In genomic region chr12:72246370-72246769, GRCh38 we compare ENCODE assay signal across 17 cellular contexts. TPM values are rescaled to one million over a fixed set of nuclear protein-coding genes. Genes with fewer than 3 reads are reported as not detected.
DNase-seq lines count a peak whose midpoint lies in the region; TF ChIP-seq lines count a peak whose summit lies in the region.
"Had no signal": no experiment of that assay in that cellular context is flagged by ENCODE, and none has a peak within 500 bp of the region (broad histone marks: within the 10 kb centered on the region; RNA-seq: fewer than 3 reads in every experiment).

No MANE protein-coding gene starts in this region.

- no peak overlapping the region for H3K27ac Mint-ChIP-seq in activated CD4-positive, alpha-beta memory T cell treated with anti-CD3 and anti-CD28 coated beads, Interleukin-2, amount 10 ng/mL, durations not matched to agents 7 days and 5 days
- H3K27ac Mint-ChIP-seq: CD4-positive, CD25-positive, alpha-beta regulatory T cell; CD8-positive, alpha-beta memory T cell; H9 had no signal

- H3K36me3 Mint-ChIP-seq in activated CD4-positive, alpha-beta memory T cell treated with anti-CD3 and anti-CD28 coated beads, Interleukin-2, amount 10 ng/mL, durations not matched to agents 7 days and 5 days (ENCODE audit: low read depth) = no peaks in the 10 kb centered on the region
- H3K36me3 Mint-ChIP-seq: CD4-positive, CD25-positive, alpha-beta regulatory T cell; CD8-positive, alpha-beta memory T cell had no signal

- no peak for TF ChIP-seq CTCF in astrocyte of the spinal cord (IDR thresholded peaks at IDR 0.05; ENCODE audit: low read depth, low read length)

- no peaks in the 10 kb centered on the region for H3K4me1 Mint-ChIP-seq in activated CD4-positive, alpha-beta memory T cell treated with anti-CD3 and anti-CD28 coated beads, Interleukin-2, amount 10 ng/mL, durations not matched to agents 7 days and 5 days
- H3K4me1 Mint-ChIP-seq: CD4-positive, CD25-positive, alpha-beta regulatory T cell; CD8-positive, alpha-beta memory T cell had no signal

- no peak overlapping the region for H3K4me3 Mint-ChIP-seq in activated CD4-positive, alpha-beta memory T cell treated with anti-CD3 and anti-CD28 coated beads, Interleukin-2, amount 10 ng/mL, durations not matched to agents 7 days and 5 days
- H3K4me3 Mint-ChIP-seq: CD4-positive, CD25-positive, alpha-beta regulatory T cell; CD8-positive, alpha-beta memory T cell; H9 had no signal

- DNase-seq in EH (ENCODE audit: low read depth) = peak; percentile 62
- peak; percentile 16 for DNase-seq in ELR (ENCODE audit: low read depth)
- DNase-seq in astrocyte of the spinal cord (ENCODE audit: low read depth, low spot score) = peak; percentile 50
- peak; percentile 34 for DNase-seq in iris pigment epithelial cell (ENCODE audit: low read depth)
- DNase-seq in NCI-H82 (lab: John Stamatoyannopoulos, UW) = no peak
- no peak for DNase-seq in activated CD4-positive, alpha-beta memory T cell treated with anti-CD3 and anti-CD28 coated beads, Interleukin-2, amount 10 ng/mL, durations not matched to agents 7 days and 5 days
- DNase-seq in DMS53 treated with DMSO at 0.1 percent for 48 hours (lab: John Stamatoyannopoulos, UW; ENCODE audit: unreplicated experiment) = no peak
- DNase-seq: BE2C; C1 segment of cervical spinal cord; CD4-positive, CD25-positive, alpha-beta regulatory T cell; CD8-positive, alpha-beta memory T cell; COR-L47; DMS 273 treated with DMSO at 0.1 percent for 48 hours; DMS53; H9 had no signal

- no peaks in the 10 kb centered on the region for H3K27me3 Mint-ChIP-seq in activated CD4-positive, alpha-beta memory T cell treated with anti-CD3 and anti-CD28 coated beads, Interleukin-2, amount 10 ng/mL, durations not matched to agents 7 days and 5 days
- H3K27me3 Mint-ChIP-seq: CD4-positive, CD25-positive, alpha-beta regulatory T cell; CD8-positive, alpha-beta memory T cell had no signal

- H3K9me3 Mint-ChIP-seq in activated CD4-positive, alpha-beta memory T cell treated with anti-CD3 and anti-CD28 coated beads, Interleukin-2, amount 10 ng/mL, durations not matched to agents 7 days and 5 days = peaks cover 3% of the 10 kb centered on the region
- H3K9me3 Mint-ChIP-seq: H9 had no signal

- in situ Hi-C loops in astrocyte of the spinal cord (cut with HindIII; ENCODE audit: low sequenced_read_pairs) = no loop called here

- no peak overlapping the region for H3K4me3 ChIP-seq in astrocyte of the spinal cord (ENCODE audit: low read depth, low read length)

- POLR2A ChIA-PET in activated CD4-positive, alpha-beta memory T cell treated with anti-CD3 and anti-CD28 coated beads, Interleukin-2, amount 10 ng/mL, durations not matched to agents 7 days and 5 days (lab: Charles Lee) = no interaction called here

- CTCF ChIA-PET in activated CD4-positive, alpha-beta memory T cell treated with anti-CD3 and anti-CD28 coated beads, Interleukin-2, amount 10 ng/mL, durations not matched to agents 7 days and 5 days (lab: Charles Lee) = no interaction called here

RNA-seq across cellular contexts. Expression of gene TRHDE, which starts 25.8 kb away (rescaled TPM):
- not detected for total RNA-seq in activated CD4-positive, alpha-beta memory T cell treated with anti-CD3 and anti-CD28 coated beads, Interleukin-2, amount 10 ng/mL, durations not matched to agents 7 days and 5 days
- total RNA-seq: CD4-positive, CD25-positive, alpha-beta regulatory T cell; CD8-positive, alpha-beta memory T cell; G401; HT-29 had no signal

Comparison
In these comparisons a context has a peak if more than half of its experiments do, and no peak if none do; other contexts are left out.
1. DNase-seq: peak in EH (single experiment), ELR (single experiment), astrocyte of the spinal cord (single experiment) and iris pigment epithelial cell (single experiment); none in NCI-H82 (single experiment), activated CD4-positive, alpha-beta memory T cell treated with anti-CD3 and anti-CD28 coated beads, Interleukin-2, amount 10 ng/mL, durations not matched to agents 7 days and 5 days (single experiment) and DMS53 treated with DMSO at 0.1 percent for 48 hours (single experiment).